19 cellular contexts compared by ENCODE assay signal in the genomic region with DNA sequence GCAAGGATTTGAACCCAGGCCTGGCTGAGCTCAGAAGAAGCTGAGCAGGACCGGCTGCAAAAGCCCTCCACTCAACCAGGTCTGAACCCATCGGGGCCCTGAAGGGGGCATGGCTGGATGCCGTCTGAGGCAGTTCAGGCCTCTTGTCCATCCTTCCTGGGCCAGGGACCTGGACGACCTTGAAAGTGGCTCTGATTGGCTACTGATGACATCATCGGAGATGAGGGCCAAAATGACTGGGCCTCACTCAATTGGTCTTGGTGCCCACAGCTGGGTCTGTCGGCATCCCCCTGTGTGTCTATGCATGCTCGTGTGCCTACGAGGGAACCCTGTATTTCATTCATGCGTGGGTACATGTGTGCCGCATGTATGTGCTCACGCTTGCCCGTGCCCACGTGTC.
DNase-seq lines count a peak whose midpoint lies in the region; ATAC-seq and TF ChIP-seq lines count a peak whose summit lies in the region.
"Had no signal": no experiment of that assay in that cellular context is flagged by ENCODE, and none has a peak within 500 bp of the region (broad histone marks: within the 10 kb centered on the region; RNA-seq: fewer than 3 reads in every experiment).

No MANE protein-coding gene starts in this region.

- H3K27me3 ChIP-seq in left ventricle myocardium inferior (ENCODE audit: low read depth), result no peaks in the 10 kb centered on the region
- H3K27me3 ChIP-seq in prostate gland (replicated peaks; ENCODE audit: insufficient read depth), result no peaks in the 10 kb centered on the region
- H3K27me3 ChIP-seq in CD4-positive, alpha-beta memory T cell (ENCODE audit: insufficient read depth, low read length), result no peaks in the 10 kb centered on the region
- H3K27me3 ChIP-seq in tibial nerve, result no peaks in the 10 kb centered on the region
- H3K27me3 ChIP-seq: SJCRH30 had no signal

- H3K27ac ChIP-seq in left ventricle myocardium inferior (replicated peaks) (no peak overlapping the region), RWPE1 (no peak overlapping the region), prostate gland (peak overlapping the region; percentile 54 to 77), tibial nerve (no peak overlapping the region)
- H3K27ac ChIP-seq in CD4-positive, alpha-beta memory T cell (ENCODE audit: low read depth, low read length), result no peak overlapping the region
- H3K27ac ChIP-seq: SJCRH30 had no signal

- H3K4me1 ChIP-seq in left ventricle myocardium inferior, result no peaks in the 10 kb centered on the region
- peaks cover 5% of the 10 kb centered on the region for H3K4me1 ChIP-seq in prostate gland (replicated peaks)
- no peaks in the 10 kb centered on the region for H3K4me1 ChIP-seq in CD4-positive, alpha-beta memory T cell (ENCODE audit: insufficient read depth, low read length)
- H3K4me1 ChIP-seq in tibial nerve, result no peaks in the 10 kb centered on the region
- H3K4me1 ChIP-seq: SJCRH30 had no signal

- H3K27ac Mint-ChIP-seq in glutamatergic neuron (ENCODE audit: unreplicated experiment), result peak overlapping the region; percentile 38
- H3K27ac Mint-ChIP-seq in CD4-positive, alpha-beta memory T cell, result no peak overlapping the region
- H3K27ac Mint-ChIP-seq: CD8-positive, alpha-beta T cell had no signal

- POLR2A ChIA-PET in RWPE1 (lab: Yijun Ruan, JAX; ENCODE audit: low non-redundant PET), result no interaction called here
- POLR2A ChIA-PET in CD4-positive, alpha-beta memory T cell (lab: Charles Lee; ENCODE audit: partially characterized antibody), result no interaction called here

- H3K9me3 Mint-ChIP-seq in glutamatergic neuron (ENCODE audit: unreplicated experiment), result peaks cover 17% of the 10 kb centered on the region
- H3K9me3 Mint-ChIP-seq in CD4-positive, alpha-beta memory T cell, result no peaks in the 10 kb centered on the region
- H3K9me3 Mint-ChIP-seq: CD8-positive, alpha-beta T cell had no signal

- H3K9me3 ChIP-seq in left ventricle myocardium inferior (replicated peaks) (no peaks in the 10 kb centered on the region), prostate gland (no peaks in the 10 kb centered on the region), tibial nerve (no peaks in the 10 kb centered on the region)
- no peaks in the 10 kb centered on the region for H3K9me3 ChIP-seq in CD4-positive, alpha-beta memory T cell (ENCODE audit: control insufficient read depth in 1 of 2, low read length in 2 of 2)
- H3K9me3 ChIP-seq: SJCRH30 had no signal

- CTCF ChIA-PET in RWPE1 (lab: Yijun Ruan, JAX), result interaction anchor here (0.5 kb wide), 1 partner anchor 43 kb away, joined by 3 read pairs; no protein-coding TSS in a partner anchor
- CTCF ChIA-PET in CD4-positive, alpha-beta memory T cell (lab: Charles Lee; ENCODE audit: partially characterized antibody), result interaction anchor here (1.2 kb wide), 1 partner anchor 43 kb away, joined by 3 read pairs; no protein-coding TSS in a partner anchor

- no peak for TF ChIP-seq EP300 in tibial nerve (IDR thresholded peaks at IDR 0.05)

- TF ChIP-seq POLR2A in prostate gland (IDR thresholded peaks at IDR 0.05) (no peak), tibial nerve (IDR thresholded peaks at IDR 0.05) (no peak)

- H3K4me3 Mint-ChIP-seq in glutamatergic neuron (ENCODE audit: unreplicated experiment), result no peak overlapping the region
- H3K4me3 Mint-ChIP-seq in CD4-positive, alpha-beta memory T cell, result no peak overlapping the region
- H3K4me3 Mint-ChIP-seq: CD8-positive, alpha-beta T cell had no signal

- H3K4me3 ChIP-seq in left ventricle myocardium inferior (no peak overlapping the region), prostate gland (no peak overlapping the region), tibial nerve (no peak overlapping the region)
- H3K4me3 ChIP-seq in CD4-positive, alpha-beta memory T cell (ENCODE audit: low read length in 2 of 2), result no peak overlapping the region
- H3K4me3 ChIP-seq: SJCRH30 had no signal

- whole genome bisulfite sequencing in prostate gland, result 79% methylated on average over 13 of the region's 13 CpGs
- WGBS in tibial nerve, 2 donors, result 77 to 85% methylated on average over 13 of the region's 13 CpGs

- H3K36me3 Mint-ChIP-seq in glutamatergic neuron (ENCODE audit: unreplicated experiment), result peaks cover 4% of the 10 kb centered on the region
- no peaks in the 10 kb centered on the region for H3K36me3 Mint-ChIP-seq in CD4-positive, alpha-beta memory T cell
- H3K36me3 Mint-ChIP-seq: CD8-positive, alpha-beta T cell had no signal

- intact Hi-C loops in Right ventricle myocardium superior (cut with DNase I), result no loop called here
- intact Hi-C loops in left ventricle myocardium inferior (cut with micrococcal nuclease), result no loop called here
- intact Hi-C loops in prostate gland (cut with DNase I), result no loop called here
- intact Hi-C loops in CD4-positive, alpha-beta memory T cell (cut with micrococcal nuclease), result no loop called here

- peaks cover 33% of the 10 kb centered on the region for H3K36me3 ChIP-seq in left ventricle myocardium inferior
- peaks cover 0 to 3% of the 10 kb centered on the region in 2 donors for H3K36me3 ChIP-seq in prostate gland
- H3K36me3 ChIP-seq in CD4-positive, alpha-beta memory T cell (ENCODE audit: insufficient read depth, low read length), result no peaks in the 10 kb centered on the region
- H3K36me3 ChIP-seq in tibial nerve, result peaks cover 0 to 97% (median 0%) of the 10 kb centered on the region in 3 donors
- H3K36me3 ChIP-seq: SJCRH30 had no signal

- no peak for TF ChIP-seq CTCF in left ventricle myocardium inferior (IDR thresholded peaks at IDR 0.05; ENCODE audit: borderline replicate concordance)
- TF ChIP-seq CTCF in RWPE1 (conservative IDR thresholded peaks at IDR 0.05; ENCODE audit: low read depth), result no peak
- no peak for TF ChIP-seq CTCF in glutamatergic neuron (IDR thresholded peaks at IDR 0.05; ENCODE audit: partially characterized antibody, unreplicated experiment)
- TF ChIP-seq CTCF in prostate gland (IDR thresholded peaks at IDR 0.05), result no peak
- TF ChIP-seq CTCF in tibial nerve (IDR thresholded peaks at IDR 0.05), result no peak

- H3K4me1 Mint-ChIP-seq in glutamatergic neuron (ENCODE audit: low read depth, unreplicated experiment), result peaks cover 14% of the 10 kb centered on the region
- H3K4me1 Mint-ChIP-seq in CD4-positive, alpha-beta memory T cell, result no peaks in the 10 kb centered on the region

- no peak for ATAC-seq in Right ventricle myocardium superior (ENCODE audit: poor library complexity)
- ATAC-seq in HG02763 (IDR thresholded peaks at IDR 0.05; ENCODE audit: unreplicated experiment), result no peak
- ATAC-seq: CD8-positive, alpha-beta T cell; PC-3 had no signal

- peak; percentile 29 for DNase-seq in Right ventricle myocardium superior
- DNase-seq in left ventricle myocardium inferior, result no peak
- peak; percentile 15 for DNase-seq in RWPE1 (ENCODE audit: low spot score)
- DNase-seq in glutamatergic neuron, result no peak
- DNase-seq in prostate gland (ENCODE audit: low spot score), result no peak
- DNase-seq in CD4-positive, alpha-beta memory T cell, result no peak
- DNase-seq in tibial nerve (ENCODE audit: low spot score in 2 of 2), result no peak
- DNase-seq: 8988T; Calu3; CD8-positive, alpha-beta T cell; EL; NCI-H1417 treated with DMSO at 0.1 percent for 48 hours; NCI-H187 treated with DMSO at 0.1 percent for 48 hours; NCI-H226; NCI-H524 treated with DMSO at 0.1 percent for 48 hours; PC-3; RPMI8226 had no signal

- peaks cover 15% of the 10 kb centered on the region for H3K27me3 Mint-ChIP-seq in glutamatergic neuron (ENCODE audit: unreplicated experiment)
- H3K27me3 Mint-ChIP-seq in CD4-positive, alpha-beta memory T cell, result peaks cover 0 to 7% of the 10 kb centered on the region in 2 donors

Comparison
In these comparisons a context has a peak if more than half of its experiments do, and no peak if none do; other contexts are left out.
1. DNase-seq: peak in Right ventricle myocardium superior (single experiment) and RWPE1 (single experiment); none in left ventricle myocardium inferior (single experiment), glutamatergic neuron (single experiment), prostate gland (single experiment), CD4-positive, alpha-beta memory T cell (0 of 5) and tibial nerve (0 of 2).
2. H3K27ac ChIP-seq: peak in prostate gland (2 of 2); none in left ventricle myocardium inferior (single experiment), RWPE1 (single experiment), CD4-positive, alpha-beta memory T cell (single experiment) and tibial nerve (0 of 4).